8 cellular contexts compared by ENCODE assay signal in genomic region chr9:72362118-72362531, GRCh38. TPM values are rescaled to one million over a fixed set of nuclear protein-coding genes. Genes with fewer than 3 reads are reported as not detected.
DNase-seq lines count a peak whose midpoint lies in the region; ATAC-seq and TF ChIP-seq lines count a peak whose summit lies in the region.

No MANE protein-coding gene starts in this region.

- intact Hi-C loops in ovary (cut with DNase I) = loop anchor here in 2 of 4 donors (5.0 to 10.0 kb wide), 2 partner anchors 67 to 215 kb away; no protein-coding TSS in a partner anchor

- peaks cover 37% of the 10 kb centered on the region for H3K4me1 ChIP-seq in DND-41 (ENCODE audit: insufficient read depth, low read length)
- H3K4me1 ChIP-seq in ovary (ENCODE audit: insufficient read depth) = no peaks in the 10 kb centered on the region

- no peak overlapping the region for H2AFZ ChIP-seq in DND-41 (ENCODE audit: low read depth, low read length)

- TF ChIP-seq EP300 in ovary (IDR thresholded peaks at IDR 0.05) = no peak

- H4K20me1 ChIP-seq in DND-41 (ENCODE audit: insufficient read depth, low read length) = peaks cover 68% of the 10 kb centered on the region

- H3K27me3 ChIP-seq in DND-41 (ENCODE audit: insufficient read depth, low read length, poor library complexity) = no peaks in the 10 kb centered on the region
- H3K27me3 ChIP-seq in ovary = no peaks in the 10 kb centered on the region

- peak overlapping the region in 1 of 2 experiments; percentile 83; a peak in 3 of 4 replicates for H3K4me3 ChIP-seq in DND-41 (ENCODE audit: low read depth in 1 of 2, low read length in 2 of 2)
- H3K4me3 ChIP-seq in ovary = peak overlapping the region; percentile 94

- DNase-seq in DND-41 (no peak), OCI-M1 (lab: John Stamatoyannopoulos, UW) (peak; percentile 23), epithelial cell of prostate (ENCODE audit: low read depth, low spot score) (no peak), ovary (no peak), NCI-H526 (lab: John Stamatoyannopoulos, UW) (no peak), NCI-H510A treated with DMSO at 0.1 percent for 48 hours (lab: John Stamatoyannopoulos, UW) (no peak)

- H3K9ac ChIP-seq in DND-41 (ENCODE audit: low read depth, low read length) = peak overlapping the region; percentile 78

- H3K27ac ChIP-seq in DND-41 (ENCODE audit: low read length) = no peak overlapping the region
- H3K27ac ChIP-seq in epithelial cell of prostate = peak overlapping the region; percentile 96
- H3K27ac ChIP-seq in ovary = peak overlapping the region; percentile 18 to 100

- ATAC-seq in DND-41 (ENCODE audit: insufficient read depth, low read depth) = no peak
- no peak for ATAC-seq in GM21423 (IDR thresholded peaks at IDR 0.05; ENCODE audit: unreplicated experiment)
- ATAC-seq in GM21723 (IDR thresholded peaks at IDR 0.05; ENCODE audit: unreplicated experiment) = no peak

- H3K36me3 ChIP-seq in DND-41 (ENCODE audit: insufficient read depth, low read length) = peaks cover 62% of the 10 kb centered on the region
- H3K36me3 ChIP-seq in ovary = no peaks in the 10 kb centered on the region

- 2 to 4% (median 3%) methylated on average over 2 of the region's 2 CpGs for WGBS in ovary, 3 donors

- no peaks in the 10 kb centered on the region for H3K9me3 ChIP-seq in DND-41 (ENCODE audit: insufficient read depth, low read length, severe bottlenecking)
- no peaks in the 10 kb centered on the region for H3K9me3 ChIP-seq in ovary

- peaks cover 82% of the 10 kb centered on the region for H3K79me2 ChIP-seq in DND-41 (ENCODE audit: insufficient read depth, low read length)

- TF ChIP-seq POLR2A in ovary (IDR thresholded peaks at IDR 0.05) = no peak

- H3K4me2 ChIP-seq in DND-41 (ENCODE audit: insufficient read depth, low read length) = peak overlapping the region; percentile 92

- TF ChIP-seq CTCF in DND-41 (IDR thresholded peaks at IDR 0.05; ENCODE audit: borderline replicate concordance, extremely low read depth, low read length, poor library complexity, severe bottlenecking) (no peak), ovary (IDR thresholded peaks at IDR 0.05) (peak in 1 of 3 donors; percentile 16)

RNA-seq across cellular contexts. Expression of gene ZFAND5, which starts 2.9 kb away (rescaled TPM):
- total RNA-seq in ovary = 100 to 1,000 TPM; 198 to 904 (median 321) TPM
- 100 to 1,000 TPM; 146 to 208 TPM for polyA plus RNA-seq in ovary
